8 cellular contexts compared by ENCODE assay signal in genomic region chr1:154546264-154547043, GRCh38. TPM values are rescaled to one million over a fixed set of nuclear protein-coding genes. Genes with fewer than 3 reads are reported as not detected.
DNase-seq lines count a peak whose midpoint lies in the region; ATAC-seq lines count a peak whose summit lies in the region.

No MANE protein-coding gene starts in this region.

- peak; percentile 72 for DNase-seq in Ammon's horn (ENCODE audit: low spot score)
- peak; percentile 90 for DNase-seq in H7
- DNase-seq in NCI-H69 (lab: John Stamatoyannopoulos, UW) = peak; percentile 73
- DNase-seq in activated CD4-positive, alpha-beta T cell treated with anti-CD3 and anti-CD28 coated beads for 4 hours = peak; percentile 39 to 48
- peak; percentile 77 for DNase-seq in ecto neural progenitor cell (ENCODE audit: low spot score)
- DNase-seq in mesenchymal stem cell = peak; percentile 67
- peak; percentile 32 for DNase-seq in stimulated activated naive CD4-positive, alpha-beta T cell treated with Interleukin-2 at 50 U/mL for 16 hours (lab: John Stamatoyannopoulos, UW)

- H3K4me1 ChIP-seq in mesenchymal stem cell (ENCODE audit: control insufficient read depth, insufficient read depth, low read depth, low read length) = peaks cover 4% of the 10 kb centered on the region

- H3K4me2 ChIP-seq in mesenchymal stem cell (ENCODE audit: low read length, poor library complexity, severe bottlenecking) = no peak overlapping the region

- no peak overlapping the region for H2BK5ac ChIP-seq in mesenchymal stem cell (ENCODE audit: low read depth, low read length, poor library complexity, severe bottlenecking)

- H3K9me3 ChIP-seq in mesenchymal stem cell (ENCODE audit: control insufficient read depth, low read length) = no peaks in the 10 kb centered on the region

- H3K9ac ChIP-seq in mesenchymal stem cell (ENCODE audit: low read length) = no peak overlapping the region

- H3K79me1 ChIP-seq in mesenchymal stem cell (replicated peaks; ENCODE audit: low read length, poor library complexity, severe bottlenecking) = peaks cover 11% of the 10 kb centered on the region

- no peak for ATAC-seq in HG02798 (IDR thresholded peaks at IDR 0.05; ENCODE audit: poor library complexity, unreplicated experiment)

- no peak overlapping the region for H3K18ac ChIP-seq in mesenchymal stem cell (ENCODE audit: low read depth in 1 of 2, low read length in 2 of 2)

- no peak overlapping the region for H4K91ac ChIP-seq in mesenchymal stem cell (ENCODE audit: low read length)

- no peak overlapping the region for H2AK5ac ChIP-seq in mesenchymal stem cell (ENCODE audit: low read length, severe bottlenecking)

- no peak overlapping the region for H2AFZ ChIP-seq in mesenchymal stem cell (ENCODE audit: low read depth, low read length)

- 84% methylated on average over 3 of the region's 13 CpGs for WGBS in mesenchymal stem cell

- no peak overlapping the region for H3K4me3 ChIP-seq in H7 (ENCODE audit: insufficient read depth, low read depth, low read length)
- no peak overlapping the region for H3K4me3 ChIP-seq in mesenchymal stem cell (ENCODE audit: insufficient read depth in 1 of 2, low read depth in 1 of 2, low read length in 2 of 2)

- H3K36me3 ChIP-seq in H7 (replicated peaks; ENCODE audit: control insufficient read depth, insufficient read depth, low read length) = peaks cover 17% of the 10 kb centered on the region
- peaks cover 24 to 30% of the 10 kb centered on the region in 2 experiments for H3K36me3 ChIP-seq in mesenchymal stem cell (ENCODE audit: control insufficient read depth in 1 of 2, insufficient read depth in 2 of 2, low read depth in 1 of 2, low read length in 2 of 2)

- H3K4ac ChIP-seq in mesenchymal stem cell (ENCODE audit: low read depth in 1 of 2, low read length in 2 of 2) = no peak overlapping the region

- H2BK120ac ChIP-seq in mesenchymal stem cell (ENCODE audit: low read depth, low read length) = no peak overlapping the region

- H2BK12ac ChIP-seq in mesenchymal stem cell (ENCODE audit: low read length in 2 of 2) = no peak overlapping the region

- H3K27me3 ChIP-seq in H7 (ENCODE audit: control insufficient read depth, insufficient read depth, low read length) (no peaks in the 10 kb centered on the region), mesenchymal stem cell (ENCODE audit: control insufficient read depth in 1 of 2, insufficient read depth in 1 of 2, low read length in 2 of 2) (peaks cover 30 to 32% of the 10 kb centered on the region in 2 experiments)

- H4K8ac ChIP-seq in mesenchymal stem cell (ENCODE audit: low read length) = no peak overlapping the region

- H2BK15ac ChIP-seq in mesenchymal stem cell (ENCODE audit: low read depth, poor library complexity, severe bottlenecking) = no peak overlapping the region

- no peak overlapping the region for H3K14ac ChIP-seq in mesenchymal stem cell (ENCODE audit: low read length in 2 of 2)

- no peak overlapping the region for H3K23ac ChIP-seq in mesenchymal stem cell (ENCODE audit: low read length in 2 of 2)

- no peak overlapping the region for H3K27ac ChIP-seq in mesenchymal stem cell (ENCODE audit: low read length, poor library complexity, severe bottlenecking)

RNA-seq across cellular contexts. Expression of gene UBE2Q1, which starts 12.0 kb away (rescaled TPM):
- 53.4 and 64.8 TPM in 2 replicates for total RNA-seq in H7 (2014; rRNA removed; shearing (Covaris generic))
- 51.6 TPM for polyA plus RNA-seq in mesenchymal stem cell (2013, experiment 1 of 2)
- polyA plus RNA-seq in mesenchymal stem cell (2013, experiment 2 of 2) = 50.8 TPM

RNA-seq across cellular contexts. Expression of gene CHRNB2, which starts 21.1 kb away (rescaled TPM):
- total RNA-seq in H7 (2014; rRNA removed; shearing (Covaris generic)) = 0.30 and 0.83 TPM in 2 replicates
- not detected for polyA plus RNA-seq in mesenchymal stem cell (2013, experiment 1 of 2)
- 0.01 TPM for polyA plus RNA-seq in mesenchymal stem cell (2013, experiment 2 of 2)

RNA-seq across cellular contexts. Expression of gene SHE, which starts 44.2 kb away (rescaled TPM):
- 0.55 and 0.73 TPM in 2 replicates for total RNA-seq in H7 (2014; rRNA removed; shearing (Covaris generic))
- polyA plus RNA-seq in mesenchymal stem cell (2013, experiment 1 of 2) = 0.01 TPM
- polyA plus RNA-seq in mesenchymal stem cell (2013, experiment 2 of 2) = under 0.01 TPM

RNA-seq across cellular contexts. Expression of gene TDRD10, which starts 44.4 kb away (rescaled TPM):
- 0.38 and 0.44 TPM in 2 replicates for total RNA-seq in H7 (2014; rRNA removed; shearing (Covaris generic))
- polyA plus RNA-seq in mesenchymal stem cell (2013, experiment 1 of 2) = not detected
- polyA plus RNA-seq in mesenchymal stem cell (2013, experiment 2 of 2) = not detected

Comparison
In these comparisons a context has a peak if more than half of its experiments do, and no peak if none do; other contexts are left out.
1. DNase-seq: peak in every context shown above with its lines; median percentile 90 in H7; 77 in ecto neural progenitor cell; 73 in NCI-H69; 72 in Ammon's horn; 67 in mesenchymal stem cell; 44 in activated CD4-positive, alpha-beta T cell treated with anti-CD3 and anti-CD28 coated beads for 4 hours; 32 in stimulated activated naive CD4-positive, alpha-beta T cell treated with Interleukin-2 at 50 U/mL for 16 hours.